Comparison of ENCODE assay signal across 1 cellular context in the genomic region with DNA sequence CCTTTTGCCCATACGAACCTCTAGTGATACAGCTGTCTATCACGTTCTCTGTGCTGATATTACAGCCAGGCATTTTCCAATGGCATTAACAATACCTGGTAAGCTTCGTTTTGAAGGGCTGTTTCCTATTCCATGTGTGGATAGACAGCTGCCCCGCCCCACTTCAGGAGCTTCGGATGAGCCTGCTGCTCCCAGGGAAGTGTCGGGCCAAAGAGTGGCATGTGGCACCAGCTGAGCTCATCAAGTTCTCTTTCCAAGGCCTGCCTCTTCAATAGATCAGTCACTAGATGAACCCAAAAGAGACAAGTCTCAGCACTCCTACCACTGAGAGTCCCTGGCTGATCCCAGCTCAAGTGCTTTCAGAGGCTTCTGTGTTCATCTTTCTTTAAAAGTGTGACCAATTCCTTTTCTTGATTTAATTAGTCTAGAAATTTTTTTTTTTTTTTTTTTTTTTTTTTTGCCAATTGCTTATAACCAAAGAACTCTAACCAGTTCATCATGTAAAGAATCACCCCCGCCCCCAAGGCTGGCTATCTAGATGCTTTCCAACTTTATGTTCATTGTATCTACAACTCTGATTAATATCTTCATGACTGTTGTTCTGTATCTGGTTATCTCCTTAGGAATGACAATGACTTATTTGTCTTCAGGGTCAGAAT.
TF ChIP-seq lines count a peak whose summit lies in the region.

No MANE protein-coding gene starts in this region.

TF ChIP-seq in IMR-90, 13 proteins besides CTCF, POLR2A, EP300 and RAD21:
- TF ChIP-seq BHLHE40 (IDR thresholded peaks at IDR 0.05; ENCODE audit: low read depth, low read length) (no peak), RCOR1 (IDR thresholded peaks at IDR 0.05; ENCODE audit: insufficient replicate concordance, low read length) (no peak), MXI1 (IDR thresholded peaks at IDR 0.05; ENCODE audit: borderline replicate concordance, low read depth, low read length) (no peak), CEBPB (IDR thresholded peaks at IDR 0.05; ENCODE audit: low read depth, low read length) (no peak), MAFK (IDR thresholded peaks at IDR 0.05; ENCODE audit: low read depth, low read length) (no peak), NFE2L2 (IDR thresholded peaks at IDR 0.05; ENCODE audit: low read depth, low read length) (no peak), SMC3 (IDR thresholded peaks at IDR 0.05; ENCODE audit: low read depth, low read length) (no peak), MAZ (IDR thresholded peaks at IDR 0.05; ENCODE audit: borderline replicate concordance, low read depth, low read length) (no peak), FOS (IDR thresholded peaks at IDR 0.05; ENCODE audit: low read depth, low read length) (no peak), CHD1 (IDR thresholded peaks at IDR 0.05; ENCODE audit: low read depth, low read length) (no peak), RFX5 (IDR thresholded peaks at IDR 0.05; ENCODE audit: low read depth, low read length) (no peak)
- TF ChIP-seq, protein P1, sequence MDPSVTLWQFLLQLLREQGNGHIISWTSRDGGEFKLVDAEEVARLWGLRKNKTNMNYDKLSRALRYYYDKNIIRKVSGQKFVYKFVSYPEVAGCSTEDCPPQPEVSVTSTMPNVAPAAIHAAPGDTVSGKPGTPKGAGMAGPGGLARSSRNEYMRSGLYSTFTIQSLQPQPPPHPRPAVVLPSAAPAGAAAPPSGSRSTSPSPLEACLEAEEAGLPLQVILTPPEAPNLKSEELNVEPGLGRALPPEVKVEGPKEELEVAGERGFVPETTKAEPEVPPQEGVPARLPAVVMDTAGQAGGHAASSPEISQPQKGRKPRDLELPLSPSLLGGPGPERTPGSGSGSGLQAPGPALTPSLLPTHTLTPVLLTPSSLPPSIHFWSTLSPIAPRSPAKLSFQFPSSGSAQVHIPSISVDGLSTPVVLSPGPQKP (IDR thresholded peaks at IDR 0.05; ENCODE audit: borderline replicate concordance, low read depth, low read length) = no peak
- TF ChIP-seq, protein P2, sequence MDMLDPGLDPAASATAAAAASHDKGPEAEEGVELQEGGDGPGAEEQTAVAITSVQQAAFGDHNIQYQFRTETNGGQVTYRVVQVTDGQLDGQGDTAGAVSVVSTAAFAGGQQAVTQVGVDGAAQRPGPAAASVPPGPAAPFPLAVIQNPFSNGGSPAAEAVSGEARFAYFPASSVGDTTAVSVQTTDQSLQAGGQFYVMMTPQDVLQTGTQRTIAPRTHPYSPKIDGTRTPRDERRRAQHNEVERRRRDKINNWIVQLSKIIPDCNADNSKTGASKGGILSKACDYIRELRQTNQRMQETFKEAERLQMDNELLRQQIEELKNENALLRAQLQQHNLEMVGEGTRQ (IDR thresholded peaks at IDR 0.05; ENCODE audit: low read depth, low read length) = no peak
